In the genomic region with DNA sequence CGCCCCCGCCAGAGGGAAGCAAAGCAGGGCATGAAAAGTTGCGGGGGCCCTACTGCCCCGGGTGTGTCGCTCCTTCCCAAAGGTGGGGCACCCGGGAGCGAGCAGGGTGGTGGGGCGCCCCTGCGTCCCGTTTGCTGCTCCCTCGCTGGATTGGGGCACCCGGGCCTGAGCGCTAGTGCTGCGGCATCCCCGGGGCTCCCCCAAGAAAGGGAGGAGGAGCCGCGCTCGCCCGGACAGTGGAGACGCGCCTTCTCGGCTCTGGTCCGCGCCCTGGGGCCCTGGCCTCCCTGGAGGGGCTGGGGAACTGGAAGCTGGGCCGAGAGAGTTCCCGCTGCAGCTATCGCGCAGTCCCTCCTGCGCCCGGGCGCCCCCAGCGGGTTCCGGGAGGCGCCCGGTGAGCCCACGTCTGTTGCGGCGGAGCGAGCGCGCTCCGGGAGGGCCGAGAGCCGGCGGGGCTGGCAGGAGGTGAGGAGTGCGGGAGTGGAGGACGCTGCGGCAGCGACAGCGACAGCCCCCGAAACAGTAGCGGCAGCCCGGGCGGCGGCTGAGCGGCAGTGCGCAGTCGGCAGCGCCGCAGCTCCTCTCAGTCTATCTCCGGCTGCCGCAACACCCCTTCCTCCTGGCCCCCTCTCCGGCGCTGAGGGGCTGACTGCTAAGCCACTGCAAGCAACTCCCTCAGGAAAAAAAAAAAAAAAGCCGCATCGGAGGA, we compare ENCODE assay signal across 8 cellular contexts. TPM values are rescaled to one million over a fixed set of nuclear protein-coding genes. Genes with fewer than 3 reads are reported as not detected.
DNase-seq lines count a peak whose midpoint lies in the region; ATAC-seq, FAIRE-seq and TF ChIP-seq lines count a peak whose summit lies in the region.

No MANE protein-coding gene starts in this region.

- H3K79me2 ChIP-seq in HepG2 (ENCODE audit: insufficient read depth, low read length): no peaks in the 10 kb centered on the region

- H3K4me3 Mint-ChIP-seq in stimulated activated naive CD8-positive, alpha-beta T cell treated with anti-CD3 and anti-CD28 coated beads, Interleukin-15, Interleukin-2, amounts not matched to agents 100 ng/mL and 50 ng/mL, for 24 hours: peak overlapping the region; percentile 76

- no peaks in the 10 kb centered on the region for H4K20me1 ChIP-seq in HepG2 (ENCODE audit: insufficient read depth, low read length)

- peaks cover 82% of the 10 kb centered on the region for H3K27me3 Mint-ChIP-seq in stimulated activated naive CD8-positive, alpha-beta T cell treated with anti-CD3 and anti-CD28 coated beads, Interleukin-15, Interleukin-2, amounts not matched to agents 100 ng/mL and 50 ng/mL, for 24 hours

- CTCF ChIA-PET in HepG2 (lab: Yijun Ruan, JAX; ENCODE audit: low intra/inter-chr PET ratio, low total read pairs): no interaction called here

- H3K4me1 ChIP-seq in Peyer's patch: peaks cover 0 to 14% (median 0%) of the 10 kb centered on the region in 4 donors
- H3K4me1 ChIP-seq in HepG2 (ENCODE audit: insufficient read depth, low read length): peaks cover 12% of the 10 kb centered on the region

- no peak overlapping the region for H3K27ac Mint-ChIP-seq in stimulated activated naive CD8-positive, alpha-beta T cell treated with anti-CD3 and anti-CD28 coated beads, Interleukin-15, Interleukin-2, amounts not matched to agents 100 ng/mL and 50 ng/mL, for 24 hours

- H3K27me3 ChIP-seq in Peyer's patch (no peaks in the 10 kb centered on the region), HepG2 (ENCODE audit: control insufficient read depth in 1 of 2, insufficient read depth in 2 of 2, low read length in 2 of 2) (peaks cover 3 to 30% of the 10 kb centered on the region in 2 experiments; a peak in 3 of 5 replicates)

- no peak for TF ChIP-seq RAD21 in HepG2 (CRISPR knock-in tag; IDR thresholded peaks at IDR 0.05)

- no peaks in the 10 kb centered on the region for H3K9me3 ChIP-seq in Peyer's patch
- no peaks in the 10 kb centered on the region for H3K9me3 ChIP-seq in HepG2 (ENCODE audit: low read length)

- 5% methylated on average over 8 of the region's 66 CpGs for whole genome bisulfite sequencing in HepG2 (ENCODE audit: low lambda C conversion rate)

- TF ChIP-seq EP300 in HepG2 (IDR thresholded peaks at IDR 0.05; ENCODE audit: low read depth in 2 of 2, low read length in 2 of 2): no peak
- TF ChIP-seq EP300 in HepG2 (CRISPR knock-in tag; IDR thresholded peaks at IDR 0.05; ENCODE audit: borderline replicate concordance): no peak

- POLR2A ChIA-PET in HepG2 (lab: Yijun Ruan, JAX): no interaction called here

- peak; percentile 53 for ATAC-seq in GM19351 (IDR thresholded peaks at IDR 0.05; ENCODE audit: unreplicated experiment)
- ATAC-seq in HepG2: peak; percentile 95
- ATAC-seq in HG03196 (IDR thresholded peaks at IDR 0.05; ENCODE audit: unreplicated experiment): no peak
- ATAC-seq in GM18858 (IDR thresholded peaks at IDR 0.05; ENCODE audit: unreplicated experiment): no peak

- H3K4me3 ChIP-seq in Peyer's patch: peak overlapping the region; percentile 30 to 65 (median 50)
- peak overlapping the region; percentile 48 to 69 (median 52) for H3K4me3 ChIP-seq in HepG2 (replicated peaks in 1 of 3; ENCODE audit: insufficient read depth in 1 of 3, low read depth in 2 of 3, low read length in 3 of 3)

- H3K4me2 ChIP-seq in HepG2 (ENCODE audit: low read depth, low read length): peak overlapping the region; percentile 86

- H3K36me3 ChIP-seq in Peyer's patch (no peaks in the 10 kb centered on the region), HepG2 (replicated peaks in 1 of 2; ENCODE audit: control insufficient read depth in 1 of 2, insufficient read depth in 2 of 2, low read length in 2 of 2) (no peaks in the 10 kb centered on the region)

- intact Hi-C loops in HepG2 (cut with micrococcal nuclease; ENCODE audit: unreplicated experiment): no loop called here

- in situ Hi-C loops in HepG2 (cut with HindIII; ENCODE audit: extremely low pct_ligation_motif_present, low pct_unique_long_range_greater_than_20kb): no loop called here

- no peak for TF ChIP-seq POLR2A in Peyer's patch (IDR thresholded peaks at IDR 0.05)
- TF ChIP-seq POLR2A in HepG2 (IDR thresholded peaks at IDR 0.05; ENCODE audit: insufficient read depth in 1 of 2, low read depth in 2 of 2, low read length in 2 of 2): no peak

- H3K4me1 Mint-ChIP-seq in stimulated activated naive CD8-positive, alpha-beta T cell treated with anti-CD3 and anti-CD28 coated beads, Interleukin-15, Interleukin-2, amounts not matched to agents 100 ng/mL and 50 ng/mL, for 24 hours (ENCODE audit: low read depth): peaks cover 8% of the 10 kb centered on the region

- BruUV-seq in HepG2 (replicated peaks; lab: Mats Ljungman, UMichigan): no TSS peak

- no peak for TF ChIP-seq CTCF in Peyer's patch (IDR thresholded peaks at IDR 0.05)
- TF ChIP-seq CTCF in HepG2 (CRISPR knock-in tag; IDR thresholded peaks at IDR 0.05): peak; percentile 37; the same call in 1 of the 2 replicates

- no peak overlapping the region for H2AFZ ChIP-seq in HepG2 (ENCODE audit: low read length)

- H3K27ac ChIP-seq in Peyer's patch (peak overlapping the region; percentile 56 to 83 (median 68)), HepG2 (ENCODE audit: extremely low read length, insufficient read depth, low read length) (no peak overlapping the region)

- H3K9ac ChIP-seq in HepG2 (ENCODE audit: insufficient read depth, low read depth, low read length): no peak overlapping the region

- H3K36me3 Mint-ChIP-seq in stimulated activated naive CD8-positive, alpha-beta T cell treated with anti-CD3 and anti-CD28 coated beads, Interleukin-15, Interleukin-2, amounts not matched to agents 100 ng/mL and 50 ng/mL, for 24 hours (ENCODE audit: low read depth): no peaks in the 10 kb centered on the region

- no peak for FAIRE-seq in HepG2 (lab: Jason Lieb, UNC)

- H3K9me3 Mint-ChIP-seq in stimulated activated naive CD8-positive, alpha-beta T cell treated with anti-CD3 and anti-CD28 coated beads, Interleukin-15, Interleukin-2, amounts not matched to agents 100 ng/mL and 50 ng/mL, for 24 hours: no peaks in the 10 kb centered on the region

- DNase-seq in AG20443 (ENCODE audit: low spot score) (peak; percentile 79), Peyer's patch (peak in 1 of 3 donors; percentile 56), dermis blood vessel endothelial cell (peak; percentile 36), HepG2 (ENCODE audit: low spot score) (peak; percentile 3)

TF ChIP-seq in HepG2, 621 proteins besides CTCF, POLR2A, EP300 and RAD21 (continues in another document):
- TF ChIP-seq KLF9 (CRISPR knock-in tag; IDR thresholded peaks at IDR 0.05; ENCODE audit: low read depth): no peak
- no peak for TF ChIP-seq SAFB2 (CRISPR knock-in tag; IDR thresholded peaks at IDR 0.05; ENCODE audit: borderline replicate concordance, low read depth)
- TF ChIP-seq, protein P1, sequence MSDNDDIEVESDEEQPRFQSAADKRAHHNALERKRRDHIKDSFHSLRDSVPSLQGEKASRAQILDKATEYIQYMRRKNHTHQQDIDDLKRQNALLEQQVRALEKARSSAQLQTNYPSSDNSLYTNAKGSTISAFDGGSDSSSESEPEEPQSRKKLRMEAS (IDR thresholded peaks at IDR 0.05): no peak
- peak; percentile 97 for TF ChIP-seq ZNF800 (CRISPR knock-in tag; IDR thresholded peaks at IDR 0.05)
- TF ChIP-seq, protein P2, sequence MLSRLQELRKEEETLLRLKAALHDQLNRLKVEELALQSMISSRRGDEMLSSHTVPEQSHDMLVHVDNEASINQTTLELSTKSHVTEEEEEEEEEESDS (CRISPR knock-in tag; IDR thresholded peaks at IDR 0.05; ENCODE audit: borderline replicate concordance): no peak
- TF ChIP-seq RBFOX2 (IDR thresholded peaks at IDR 0.05; ENCODE audit: low read depth, low read length): no peak

RNA-seq across cellular contexts. Expression of gene BMPER, which starts 0.5 kb away (rescaled TPM):
- total RNA-seq in Peyer's patch: 10 to 100 TPM in 3 of 4 donors, 1 to 10 TPM in 1; 4.0 to 50.3 (median 17.6) TPM
- total RNA-seq in dermis blood vessel endothelial cell: 0.70 and 1.0 TPM in 2 replicates
- total RNA-seq in HepG2 (2016; rRNA removed; fragmentation: Illumina TruSeq; extraction: Trizol): not detected in 2 replicates
- total RNA-seq in HepG2 (2016; cell fraction: cytosol; rRNA removed; fragmentation: Illumina TruSeq; extraction: Trizol; ENCODE audit: low read depth): not detected in 2 replicates
- not detected in 2 replicates for total RNA-seq in HepG2 (2016; cell fraction: insoluble cytoplasmic fraction; rRNA removed; fragmentation: Illumina TruSeq; extraction: Trizol)
- not detected in 2 replicates for total RNA-seq in HepG2 (2016; cell fraction: membrane; rRNA removed; fragmentation: Illumina TruSeq; extraction: Trizol)
- total RNA-seq in HepG2 (2016; cell fraction: nucleus; rRNA removed; fragmentation: Illumina TruSeq; extraction: Trizol): not detected in 2 replicates
- not detected in 2 replicates for polyA plus RNA-seq in HepG2 (2011; rRNA removed)
- polyA plus RNA-seq in HepG2 (2011; cell fraction: cytosol; rRNA removed): 0.01 TPM in 1 of 2 replicates, not detected in the other
- polyA plus RNA-seq in HepG2 (2011; cell fraction: nucleus; rRNA removed): 0.24 and 0.45 TPM in 2 replicates
- polyA plus RNA-seq in HepG2 (2012): 0.07 and 0.12 TPM in 2 replicates
- polyA plus RNA-seq in HepG2 (2016; cell fraction: cytosol; fragmentation: Illumina TruSeq; extraction: Trizol; ENCODE audit: low read depth): not detected in 2 replicates
- not detected in 2 replicates for polyA plus RNA-seq in HepG2 (2016; cell fraction: insoluble cytoplasmic fraction; fragmentation: Illumina TruSeq; extraction: Trizol; ENCODE audit: low read depth)
- not detected in 2 replicates for polyA plus RNA-seq in HepG2 (2016; cell fraction: membrane; fragmentation: Illumina TruSeq; extraction: Trizol; ENCODE audit: low read depth)
- not detected in 2 replicates for polyA plus RNA-seq in HepG2 (2016; cell fraction: nucleus; fragmentation: Illumina TruSeq; extraction: Trizol; ENCODE audit: insufficient read depth, low read depth)
- polyA minus RNA-seq in HepG2 (2011; rRNA and poly(A)+ RNA removed; ENCODE audit: low replicate concordance): 0.16 TPM in 1 of 2 replicates, not detected in the other
- not detected in 2 replicates for polyA minus RNA-seq in HepG2 (2011; cell fraction: cytosol; rRNA and poly(A)+ RNA removed)
- polyA minus RNA-seq in HepG2 (2011; cell fraction: nucleus; rRNA and poly(A)+ RNA removed): 0.26 and 0.62 TPM in 2 replicates

Comparison
In these comparisons a context has a peak if more than half of its experiments do, and no peak if none do; other contexts are left out.
1. ATAC-seq: peak in GM19351 (single experiment) and HepG2 (single experiment); none in HG03196 (single experiment) and GM18858 (single experiment).